In the genomic region with DNA sequence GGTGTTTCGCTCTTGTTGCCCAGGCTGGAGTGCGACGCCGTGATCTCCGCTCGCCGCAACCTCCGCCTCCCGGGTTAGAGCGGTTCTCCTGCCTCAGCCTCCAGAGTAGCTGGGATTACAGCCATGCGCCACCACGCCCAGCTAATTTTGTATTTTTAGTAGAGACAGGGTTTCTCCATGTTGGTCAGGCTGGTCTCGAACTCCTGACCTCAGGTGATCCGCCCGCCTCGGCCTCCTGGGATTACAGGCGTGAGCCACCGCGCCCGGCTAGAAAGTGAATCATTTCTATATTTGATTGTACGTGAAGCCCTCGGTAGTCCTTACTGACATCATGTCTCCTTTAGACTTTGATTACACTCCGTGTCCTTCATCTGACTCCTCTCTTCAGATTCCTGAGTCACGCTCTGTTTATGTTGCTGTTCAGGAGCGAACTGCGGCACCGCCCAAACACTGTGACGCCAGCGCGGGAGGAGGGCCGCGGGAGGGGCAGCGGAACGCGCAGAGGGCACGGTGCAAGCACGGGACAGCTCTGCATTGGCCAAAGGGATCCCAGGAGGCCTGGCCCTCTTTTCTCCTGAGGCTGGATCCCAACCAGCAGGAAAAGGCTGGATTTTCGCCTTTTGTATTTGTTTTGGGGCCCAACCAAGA, we compare ENCODE assay signal across 9 cellular contexts. TPM values are rescaled to one million over a fixed set of nuclear protein-coding genes. Genes with fewer than 3 reads are reported as not detected.
DNase-seq lines count a peak whose midpoint lies in the region; ATAC-seq and TF ChIP-seq lines count a peak whose summit lies in the region.
"Had no signal": no experiment of that assay in that cellular context is flagged by ENCODE, and none has a peak within 500 bp of the region (broad histone marks: within the 10 kb centered on the region; RNA-seq: fewer than 3 reads in every experiment).

No MANE protein-coding gene starts in this region.

- TF ChIP-seq CTCF in foreskin fibroblast (IDR thresholded peaks at IDR 0.05; ENCODE audit: low read depth, low read length) (no peak), nephron (IDR thresholded peaks at IDR 0.05; ENCODE audit: unreplicated experiment in 3 of 3) (no peak)

- H3K36me3 ChIP-seq in CD8-positive, alpha-beta memory T cell (ENCODE audit: insufficient read depth, low read length): no peaks in the 10 kb centered on the region
- no peaks in the 10 kb centered on the region; the same call in 1 of the 2 replicates for H3K36me3 ChIP-seq in MG63

- H3K4me1 ChIP-seq in CD8-positive, alpha-beta memory T cell (ENCODE audit: insufficient read depth, low read length): peaks cover 20% of the 10 kb centered on the region

- H3K27ac Mint-ChIP-seq in CD8-positive, alpha-beta memory T cell: peak overlapping the region; percentile 96 to 99 (median 98)
- peak overlapping the region; percentile 82 for H3K27ac Mint-ChIP-seq in activated naive CD4-positive, alpha-beta T cell treated with anti-CD3 and anti-CD28 coated beads for 36 hours
- peak overlapping the region; percentile 98 to 99 (median 98) for H3K27ac Mint-ChIP-seq in nephron

- H3K9me3 ChIP-seq in CD8-positive, alpha-beta memory T cell (ENCODE audit: low read length): no peaks in the 10 kb centered on the region
- H3K9me3 ChIP-seq in MG63: no peaks in the 10 kb centered on the region

- CTCF ChIA-PET in CD8-positive, alpha-beta memory T cell (lab: Charles Lee): interaction anchor here (0.9 to 1.5 kb wide), 5 partner anchors 21 to 463 kb away, joined by 3 to 4 read pairs (median 3); no protein-coding TSS in a partner anchor
- CTCF ChIA-PET in activated naive CD4-positive, alpha-beta T cell treated with anti-CD3 and anti-CD28 coated beads for 36 hours (lab: Charles Lee): interaction anchor here (1.0 to 1.2 kb wide), 2 partner anchors 16 to 59 kb away, joined by 3 to 4 read pairs; no protein-coding TSS in a partner anchor

- peak overlapping the region; percentile 99 for H3K27ac ChIP-seq in CD8-positive, alpha-beta memory T cell (ENCODE audit: low read depth, low read length)

- H3K36me3 Mint-ChIP-seq in CD8-positive, alpha-beta memory T cell: peaks cover 0 to 33% (median 0%) of the 10 kb centered on the region in 3 donors
- no peaks in the 10 kb centered on the region for H3K36me3 Mint-ChIP-seq in activated naive CD4-positive, alpha-beta T cell treated with anti-CD3 and anti-CD28 coated beads for 36 hours (ENCODE audit: low read depth)
- no peaks in the 10 kb centered on the region for H3K36me3 Mint-ChIP-seq in nephron (ENCODE audit: low read depth)

- intact Hi-C loops in activated naive CD4-positive, alpha-beta T cell treated with anti-CD3 and anti-CD28 coated beads for 36 hours (cut with micrococcal nuclease): loop anchor here (1.0 to 10.0 kb wide), 13 partner anchors 59 to 959 kb away; partner anchors contain the start of genes CLEC2D, MAGOHB and SMIM10L1

- peak; percentile 81 to 93 (median 88) for DNase-seq in CD8-positive, alpha-beta memory T cell
- DNase-seq in MG63: peak; percentile 98
- peak; percentile 92 for DNase-seq in SK-N-DZ (ENCODE audit: low spot score)
- peak; percentile 91 for DNase-seq in activated naive CD4-positive, alpha-beta T cell treated with anti-CD3 and anti-CD28 coated beads for 36 hours
- DNase-seq in foreskin fibroblast: peak; percentile 97 to 99
- DNase-seq in stimulated activated naive CD4-positive, alpha-beta T cell treated with Interleukin-2 at 50 U/mL for 16 hours (lab: John Stamatoyannopoulos, UW): peak; percentile 85

- ATAC-seq in GM21717 (IDR thresholded peaks at IDR 0.05; ENCODE audit: unreplicated experiment): peak; percentile 79

- peaks cover 0 to 8% of the 10 kb centered on the region in 2 donors for H3K27me3 Mint-ChIP-seq in CD8-positive, alpha-beta memory T cell
- no peaks in the 10 kb centered on the region for H3K27me3 Mint-ChIP-seq in activated naive CD4-positive, alpha-beta T cell treated with anti-CD3 and anti-CD28 coated beads for 36 hours (ENCODE audit: low read depth)
- no peaks in the 10 kb centered on the region for H3K27me3 Mint-ChIP-seq in nephron (ENCODE audit: low read depth)

- H3K27me3 ChIP-seq in CD8-positive, alpha-beta memory T cell (ENCODE audit: insufficient read depth, low read length, poor library complexity, severe bottlenecking): no peaks in the 10 kb centered on the region
- H3K27me3 ChIP-seq in MG63: no peaks in the 10 kb centered on the region

- POLR2A ChIA-PET in CD8-positive, alpha-beta memory T cell (lab: Charles Lee): interaction anchor here (0.7 to 1.8 kb wide), 10 partner anchors 51 to 1334 kb away, joined by 3 to 7 read pairs (median 4); no protein-coding TSS in a partner anchor

- H3K4me1 Mint-ChIP-seq in CD8-positive, alpha-beta memory T cell: peaks cover 32 to 38% (median 35%) of the 10 kb centered on the region in 3 donors
- H3K4me1 Mint-ChIP-seq in activated naive CD4-positive, alpha-beta T cell treated with anti-CD3 and anti-CD28 coated beads for 36 hours (ENCODE audit: low read depth): peaks cover 25% of the 10 kb centered on the region
- peaks cover 24% of the 10 kb centered on the region for H3K4me1 Mint-ChIP-seq in nephron

- H3K4me3 ChIP-seq in CD8-positive, alpha-beta memory T cell (ENCODE audit: low read length): peak overlapping the region; percentile 56
- H3K4me3 ChIP-seq in MG63: peak overlapping the region; percentile 64
- H3K4me3 ChIP-seq in foreskin fibroblast (ENCODE audit: low read depth in 1 of 2, low read length in 2 of 2): peak overlapping the region; percentile 75 to 89

- peaks cover 0 to 1% (median 0%) of the 10 kb centered on the region in 5 donors for H3K9me3 Mint-ChIP-seq in CD8-positive, alpha-beta memory T cell
- no peaks in the 10 kb centered on the region for H3K9me3 Mint-ChIP-seq in activated naive CD4-positive, alpha-beta T cell treated with anti-CD3 and anti-CD28 coated beads for 36 hours
- no peaks in the 10 kb centered on the region for H3K9me3 Mint-ChIP-seq in nephron

- peak overlapping the region; percentile 89 to 97 (median 95) for H3K4me3 Mint-ChIP-seq in CD8-positive, alpha-beta memory T cell
- H3K4me3 Mint-ChIP-seq in activated naive CD4-positive, alpha-beta T cell treated with anti-CD3 and anti-CD28 coated beads for 36 hours: peak overlapping the region; percentile 89
- peak overlapping the region; percentile 96 to 97 (median 97) for H3K4me3 Mint-ChIP-seq in nephron

RNA-seq across cellular contexts. Expression of gene GABARAPL1, which starts 0.6 kb away (rescaled TPM):
- total RNA-seq in CD8-positive, alpha-beta memory T cell: 10 to 100 TPM; 25.0 to 26.6 TPM
- polyA plus RNA-seq in CD8-positive, alpha-beta memory T cell: 40.5 TPM
- 29.2 and 29.7 TPM in 2 replicates for total RNA-seq in MG63 (2014; rRNA removed; shearing (Covaris generic); ENCODE audit: low replicate concordance)
- 22.4 and 25.9 TPM in 2 replicates for polyA plus RNA-seq in SK-N-DZ (2014; cell fraction: cytosol; rRNA removed)
- polyA plus RNA-seq in SK-N-DZ (2014; cell fraction: nucleus; rRNA removed): 23.8 and 24.2 TPM in 2 replicates
- 1 to 10 TPM; 3.3 to 4.9 TPM for total RNA-seq in activated naive CD4-positive, alpha-beta T cell treated with anti-CD3 and anti-CD28 coated beads for 36 hours

RNA-seq across cellular contexts. Expression of gene TMEM52B, which starts 33.3 kb away (rescaled TPM):
- total RNA-seq in CD8-positive, alpha-beta memory T cell: not detected
- polyA plus RNA-seq in CD8-positive, alpha-beta memory T cell: not detected
- total RNA-seq in MG63 (2014; rRNA removed; shearing (Covaris generic); ENCODE audit: low replicate concordance): not detected in 2 replicates
- polyA plus RNA-seq in SK-N-DZ (2014; cell fraction: cytosol; rRNA removed): not detected in 2 replicates
- not detected in 2 replicates for polyA plus RNA-seq in SK-N-DZ (2014; cell fraction: nucleus; rRNA removed)
- total RNA-seq in activated naive CD4-positive, alpha-beta T cell treated with anti-CD3 and anti-CD28 coated beads for 36 hours: not detected
- total RNA-seq: activated CD8-positive, alpha-beta memory T cell treated with anti-CD3 and anti-CD28 coated beads for 36 hours had no signal

RNA-seq across cellular contexts. Expression of gene OLR1, which starts 40.2 kb away (rescaled TPM):
- under 1 TPM; 0.11 to 0.42 TPM for total RNA-seq in CD8-positive, alpha-beta memory T cell
- not detected for polyA plus RNA-seq in CD8-positive, alpha-beta memory T cell
- total RNA-seq in MG63 (2014; rRNA removed; shearing (Covaris generic); ENCODE audit: low replicate concordance): 8.6 and 15.3 TPM in 2 replicates
- not detected in 2 replicates for polyA plus RNA-seq in SK-N-DZ (2014; cell fraction: cytosol; rRNA removed)
- polyA plus RNA-seq in SK-N-DZ (2014; cell fraction: nucleus; rRNA removed): not detected in 2 replicates
- not detected for total RNA-seq in activated naive CD4-positive, alpha-beta T cell treated with anti-CD3 and anti-CD28 coated beads for 36 hours
- total RNA-seq: activated CD8-positive, alpha-beta memory T cell treated with anti-CD3 and anti-CD28 coated beads for 36 hours had no signal

Comparison
In these comparisons a context has a peak if more than half of its experiments do, and no peak if none do; other contexts are left out.
1. Peak in every context shown above with its lines: DNase-seq, ATAC-seq, H3K4me3 ChIP-seq and H3K27ac ChIP-seq.